In the genomic region with DNA sequence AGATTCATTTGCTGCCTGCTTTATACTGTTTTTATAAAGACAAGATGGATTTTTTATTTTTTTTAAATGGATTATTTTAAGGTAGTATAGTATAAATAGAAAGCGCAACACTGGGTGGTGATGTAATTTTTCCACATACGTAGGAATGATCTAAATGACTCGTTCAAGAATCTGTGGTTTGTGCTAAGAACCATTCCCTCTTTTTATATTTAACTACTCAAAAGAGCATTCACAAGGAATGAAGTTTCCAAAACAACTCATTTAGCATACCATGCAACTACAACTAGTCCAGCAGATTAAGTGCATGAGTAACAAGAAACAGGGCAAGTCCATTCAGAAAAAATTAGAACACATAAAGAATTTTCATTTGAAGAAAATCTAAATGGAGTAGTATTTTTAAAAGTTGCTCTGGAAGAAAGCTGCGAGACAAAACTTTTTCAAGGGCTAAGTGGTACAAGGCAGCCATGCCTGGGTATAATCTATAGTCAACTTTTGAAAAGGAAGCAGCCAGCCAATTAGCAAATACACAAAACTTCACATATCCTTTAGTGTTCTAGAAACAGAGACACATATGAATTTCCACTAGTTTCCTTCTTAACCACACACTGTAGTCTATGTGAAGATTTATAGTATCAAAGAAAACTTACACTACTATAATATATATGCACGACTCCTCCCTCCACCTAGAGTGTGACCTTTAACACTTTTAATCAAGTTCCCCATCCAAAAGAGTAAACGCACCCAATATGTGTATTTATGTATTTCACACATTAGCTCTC, we compare ENCODE assay signal across 12 cellular contexts. TPM values are rescaled to one million over a fixed set of nuclear protein-coding genes. Genes with fewer than 3 reads are reported as not detected.
DNase-seq lines count a peak whose midpoint lies in the region; ATAC-seq and TF ChIP-seq lines count a peak whose summit lies in the region.
"Had no signal": no experiment of that assay in that cellular context is flagged by ENCODE, and none has a peak within 500 bp of the region (broad histone marks: within the 10 kb centered on the region; RNA-seq: fewer than 3 reads in every experiment).

No MANE protein-coding gene starts in this region.

- peak overlapping the region; percentile 92 for H3K27ac Mint-ChIP-seq in activated T-helper 2 cell treated with anti-CD3 and anti-CD28 coated beads, Interferon-gamma antibody, Interleukin-2, Interleukin-4, amounts not matched to agents 10 μg/mL and 5 μg/mL and 100 μg/mL, durations not matched to agents 14 hours and 24 hours and 36 hours

- no peaks in the 10 kb centered on the region for H3K9me3 ChIP-seq in AG04450 (ENCODE audit: control insufficient read depth, insufficient read depth, low read length)
- H3K9me3 ChIP-seq: Caco-2 had no signal

- H3K27me3 ChIP-seq in AG04450 (ENCODE audit: control insufficient read depth, insufficient read depth, low read length), result no peaks in the 10 kb centered on the region

- peaks cover 35% of the 10 kb centered on the region for H3K4me1 Mint-ChIP-seq in activated T-helper 2 cell treated with anti-CD3 and anti-CD28 coated beads, Interferon-gamma antibody, Interleukin-2, Interleukin-4, amounts not matched to agents 10 μg/mL and 5 μg/mL and 100 μg/mL, durations not matched to agents 14 hours and 24 hours and 36 hours (ENCODE audit: low read depth)

- peak overlapping the region; percentile 66 for H3K4me3 Mint-ChIP-seq in activated T-helper 2 cell treated with anti-CD3 and anti-CD28 coated beads, Interferon-gamma antibody, Interleukin-2, Interleukin-4, amounts not matched to agents 10 μg/mL and 5 μg/mL and 100 μg/mL, durations not matched to agents 14 hours and 24 hours and 36 hours (ENCODE audit: low read depth)

- H3K4me3 ChIP-seq in AG04450 (ENCODE audit: low read depth, low read length), result no peak overlapping the region

- intact Hi-C loops in activated T-helper 2 cell treated with anti-CD3 and anti-CD28 coated beads, Interferon-gamma antibody, Interleukin-2, Interleukin-4, amounts not matched to agents 10 μg/mL and 5 μg/mL and 100 μg/mL, durations not matched to agents 14 hours and 24 hours and 36 hours (cut with micrococcal nuclease), result loop anchor here (1.0 to 2.0 kb wide), 3 partner anchors 23 to 184 kb away; partner anchors contain the start of genes GTF2B and PKN2

- peak overlapping the region; percentile 3 for H3K27ac ChIP-seq in AG04450 (ENCODE audit: low read depth, low read length)

- POLR2A ChIA-PET in AG04450 (lab: Yijun Ruan, JAX), result no interaction called here

- H3K36me3 Mint-ChIP-seq in activated T-helper 2 cell treated with anti-CD3 and anti-CD28 coated beads, Interferon-gamma antibody, Interleukin-2, Interleukin-4, amounts not matched to agents 10 μg/mL and 5 μg/mL and 100 μg/mL, durations not matched to agents 14 hours and 24 hours and 36 hours (ENCODE audit: low read depth), result peaks cover 43% of the 10 kb centered on the region

- H3K9me3 Mint-ChIP-seq in activated T-helper 2 cell treated with anti-CD3 and anti-CD28 coated beads, Interferon-gamma antibody, Interleukin-2, Interleukin-4, amounts not matched to agents 10 μg/mL and 5 μg/mL and 100 μg/mL, durations not matched to agents 14 hours and 24 hours and 36 hours, result no peaks in the 10 kb centered on the region

- peak; percentile 33 for ATAC-seq in GM18867 (IDR thresholded peaks at IDR 0.05; ENCODE audit: unreplicated experiment)
- no peak for ATAC-seq in HG03378 (IDR thresholded peaks at IDR 0.05; ENCODE audit: unreplicated experiment)

- no peak for TF ChIP-seq CTCF in AG04450 (IDR thresholded peaks at IDR 0.05; ENCODE audit: low read depth, low read length)

- DNase-seq in AG04450 (ENCODE audit: low read depth, low spot score), result peak; percentile 77
- no peak for DNase-seq in activated T-helper 2 cell treated with anti-CD3 and anti-CD28 coated beads, Interferon-gamma antibody, Interleukin-2, Interleukin-4, amounts not matched to agents 10 μg/mL and 5 μg/mL and 100 μg/mL, durations not matched to agents 14 hours and 24 hours and 36 hours (ENCODE audit: low spot score)
- peak; percentile 93 for DNase-seq in iris pigment epithelial cell (ENCODE audit: low read depth)
- no peak for DNase-seq in stimulated activated CD4-positive, alpha-beta T cell treated with anti-CD3 and anti-CD28 coated beads, Interleukin-12 subunit alpha, Interleukin-12 subunit beta, amount 100 ng/mL, for 4 hours
- no peak for DNase-seq in NCI-H345 (lab: John Stamatoyannopoulos, UW)
- DNase-seq in dermis blood vessel endothelial cell, result no peak
- DNase-seq: Caco-2, hypothalamus, KG1, SHP77 had no signal

- no peaks in the 10 kb centered on the region for H3K27me3 Mint-ChIP-seq in activated T-helper 2 cell treated with anti-CD3 and anti-CD28 coated beads, Interferon-gamma antibody, Interleukin-2, Interleukin-4, amounts not matched to agents 10 μg/mL and 5 μg/mL and 100 μg/mL, durations not matched to agents 14 hours and 24 hours and 36 hours (ENCODE audit: low read depth)

- CTCF ChIA-PET in AG04450 (lab: Charles Lee), result interaction anchor here (1.0 to 2.0 kb wide), 2 partner anchors 10 to 213 kb away, joined by 3 to 20 read pairs; no protein-coding TSS in a partner anchor

RNA-seq across cellular contexts. Expression of gene GTF2B, which starts 23.4 kb away (rescaled TPM):
- 37.1 and 51.7 TPM in 2 replicates for polyA plus RNA-seq in AG04450 (2011; rRNA removed)
- 25.7 and 28.8 TPM in 2 replicates for polyA minus RNA-seq in AG04450 (2011; rRNA and poly(A)+ RNA removed)
- total RNA-seq in activated T-helper 2 cell treated with anti-CD3 and anti-CD28 coated beads, Interferon-gamma antibody, Interleukin-2, Interleukin-4, amounts not matched to agents 10 μg/mL and 5 μg/mL and 100 μg/mL, durations not matched to agents 14 hours and 24 hours and 36 hours, result 37.6 and 42.2 TPM in 2 replicates
- 32.7 and 41.4 TPM in 2 replicates for total RNA-seq in dermis blood vessel endothelial cell

Comparison
In these comparisons a context has a peak if more than half of its experiments do, and no peak if none do; other contexts are left out.
1. DNase-seq: peak in AG04450 (single experiment) and iris pigment epithelial cell (single experiment); none in activated T-helper 2 cell treated with anti-CD3 and anti-CD28 coated beads, Interferon-gamma antibody, Interleukin-2, Interleukin-4, amounts not matched to agents 10 μg/mL and 5 μg/mL and 100 μg/mL, durations not matched to agents 14 hours and 24 hours and 36 hours (single experiment), stimulated activated CD4-positive, alpha-beta T cell treated with anti-CD3 and anti-CD28 coated beads, Interleukin-12 subunit alpha, Interleukin-12 subunit beta, amount 100 ng/mL, for 4 hours (single experiment), NCI-H345 (single experiment) and dermis blood vessel endothelial cell (single experiment).